ENCODE assay signal across 8 cellular contexts in the genomic region with DNA sequence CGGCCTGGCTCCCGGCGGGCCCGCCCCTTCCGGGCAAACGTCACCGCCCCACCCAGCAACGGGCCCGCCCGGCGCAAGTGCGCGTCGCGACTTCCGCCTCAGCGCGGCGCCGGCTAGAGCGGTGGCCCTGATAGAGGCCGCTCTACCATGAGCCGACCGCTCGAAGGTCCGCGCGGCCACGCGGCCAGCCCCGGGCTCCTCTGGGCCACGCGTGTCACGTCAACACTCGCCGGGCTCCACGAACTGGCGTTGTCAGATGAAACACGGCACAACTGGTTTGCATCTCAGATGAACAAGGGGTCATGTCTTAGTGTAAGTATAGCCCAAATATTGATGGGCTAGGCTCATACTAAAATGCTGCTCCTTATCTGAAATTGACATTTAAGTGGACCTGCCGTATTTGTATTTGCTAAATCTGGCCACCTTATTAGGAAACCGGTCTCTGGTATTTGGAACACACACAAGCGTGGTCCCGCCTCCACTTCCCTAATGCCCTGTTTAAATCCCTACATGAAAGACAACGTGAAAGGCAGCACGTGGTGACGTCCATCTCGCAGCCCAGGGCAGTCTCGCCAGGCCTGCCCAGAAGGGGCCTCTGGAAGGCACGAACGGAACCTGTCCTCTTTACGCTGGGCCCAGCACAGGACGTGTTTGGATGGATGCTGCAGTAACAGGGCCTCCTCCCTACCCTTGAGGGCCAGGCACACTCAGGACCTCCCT. TPM values are rescaled to one million over a fixed set of nuclear protein-coding genes. Genes with fewer than 3 reads are reported as not detected.
A peak's percentile ranks its signal among the peaks of the same experiment; 100 is the strongest.
DNase-seq lines count a peak whose midpoint lies in the region; ATAC-seq lines count a peak whose summit lies in the region.

A gene (minus strand): TSS at position 31 of the 720 bp plus-strand sequence.

- DNase-seq in NCI-H1436 (lab: John Stamatoyannopoulos, UW) (peak; percentile 85), NCI-H1436 treated with DMSO at 0.1 percent for 48 hours (lab: John Stamatoyannopoulos, UW) (no peak), NCI-H2196 treated with DMSO at 0.1 percent for 48 hours (lab: John Stamatoyannopoulos, UW; ENCODE audit: unreplicated experiment) (peak; percentile 78), cerebellum (ENCODE audit: low spot score) (peak; percentile 98), kidney glomerular epithelial cell (lab: John Stamatoyannopoulos, UW) (peak; percentile 53)
- peak; percentile 86 for DNase-seq in stimulated activated CD4-positive, alpha-beta T cell treated with anti-CD3 and anti-CD28 coated beads, Interleukin-15, amount 100 ng/mL, for 24 hours

- peak; percentile 48 for ATAC-seq in HG03025 (IDR thresholded peaks at IDR 0.05; ENCODE audit: low FRiP score, unreplicated experiment)
- ATAC-seq in activated CD4-positive, CD25-positive, alpha-beta regulatory T cell treated with anti-CD3 and anti-CD28 coated beads, Interleukin-2, amount 50 U/mL, for 24 hours, result peak; percentile 97

RNA-seq across cellular contexts. Expression of the gene that starts here (rescaled TPM):
- total RNA-seq in cerebellum, result 8.6 TPM
